21 cellular contexts compared by ENCODE assay signal in genomic region chrX:25028726-25029125, GRCh38. TPM values are rescaled to one million over a fixed set of nuclear protein-coding genes. Genes with fewer than 3 reads are reported as not detected.
DNase-seq lines count a peak whose midpoint lies in the region; ATAC-seq and TF ChIP-seq lines count a peak whose summit lies in the region.
"Had no signal": no experiment of that assay in that cellular context is flagged by ENCODE, and none has a peak within 500 bp of the region (broad histone marks: within the 10 kb centered on the region; RNA-seq: fewer than 3 reads in every experiment).

No MANE protein-coding gene starts in this region.

- TF ChIP-seq EP300 in ovary (IDR thresholded peaks at IDR 0.05), result no peak

- BruUV-seq in Calu3 (replicated peaks; lab: Mats Ljungman, UMichigan), result no TSS peak

- H3K4me1 Mint-ChIP-seq in Calu3 (ENCODE audit: low read depth, unreplicated experiment), result no peaks in the 10 kb centered on the region
- peaks cover 0 to under 1% (median 0%) of the 10 kb centered on the region in 7 donors for H3K4me1 Mint-ChIP-seq in naive thymus-derived CD4-positive, alpha-beta T cell
- H3K4me1 Mint-ChIP-seq: activated B cell treated with CpG ODN at 0.5 μM for 24 hours had no signal

- intact Hi-C loops in Calu3 (cut with micrococcal nuclease; ENCODE audit: unreplicated experiment), result no loop called here
- intact Hi-C loops in ovary (cut with DNase I), result no loop called here
- intact Hi-C loops in tibial artery (cut with DNase I; ENCODE audit: low total_unique reads), result no loop called here
- intact Hi-C loops in naive thymus-derived CD4-positive, alpha-beta T cell (cut with micrococcal nuclease), result no loop called here

- DNase-seq in Calu3, result peak; percentile 21
- DNase-seq in NCI-H146 (lab: John Stamatoyannopoulos, UW), result peak; percentile 36
- peak; percentile 3 for DNase-seq in brain microvascular endothelial cell
- DNase-seq in kidney tubule cell (ENCODE audit: low spot score), result peak; percentile 63
- DNase-seq in ovary, result no peak
- DNase-seq in tibial artery, result no peak
- DNase-seq in naive thymus-derived CD4-positive, alpha-beta T cell, result no peak
- no peak for DNase-seq in putamen (ENCODE audit: low spot score)
- DNase-seq: activated B cell treated with CpG ODN at 0.5 μM for 24 hours; activated gamma-delta T cell treated with Interleukin-2 at 50 U/mL for 16 hours; BE2C; DMS79 treated with DMSO at 0.1 percent for 48 hours; effector memory CD4-positive, alpha-beta T cell; H7; islet precursor cell; midbrain; nucleus accumbens; SW 1271; uterus had no signal

- no peak overlapping the region for H3K4me3 ChIP-seq in brain microvascular endothelial cell (ENCODE audit: low read depth, low read length)
- no peak overlapping the region for H3K4me3 ChIP-seq in ovary
- H3K4me3 ChIP-seq in tibial artery, result no peak overlapping the region
- no peak overlapping the region for H3K4me3 ChIP-seq in naive thymus-derived CD4-positive, alpha-beta T cell (ENCODE audit: low read length)
- H3K4me3 ChIP-seq: cardiac muscle cell, uterus had no signal

- POLR2A ChIA-PET in naive thymus-derived CD4-positive, alpha-beta T cell (lab: Charles Lee), result no interaction called here

- in situ Hi-C loops in brain microvascular endothelial cell (cut with HindIII; ENCODE audit: low pct_ligation_motif_present, low sequenced_read_pairs), result no loop called here

- TF ChIP-seq POLR2A in ovary (IDR thresholded peaks at IDR 0.05), result no peak

- H3K9me3 ChIP-seq in ovary, result no peaks in the 10 kb centered on the region
- H3K9me3 ChIP-seq in tibial artery, result no peaks in the 10 kb centered on the region
- no peaks in the 10 kb centered on the region for H3K9me3 ChIP-seq in naive thymus-derived CD4-positive, alpha-beta T cell (ENCODE audit: control insufficient read depth in 2 of 3, low read length in 3 of 3)
- H3K9me3 ChIP-seq: BE2C, uterus had no signal

- no peaks in the 10 kb centered on the region for H3K36me3 ChIP-seq in brain microvascular endothelial cell (replicated peaks)
- H3K36me3 ChIP-seq in ovary, result no peaks in the 10 kb centered on the region
- no peaks in the 10 kb centered on the region for H3K36me3 ChIP-seq in tibial artery
- no peaks in the 10 kb centered on the region for H3K36me3 ChIP-seq in naive thymus-derived CD4-positive, alpha-beta T cell (ENCODE audit: control insufficient read depth in 2 of 3, insufficient read depth in 3 of 3, low read length in 3 of 3)
- H3K36me3 ChIP-seq: BE2C, cardiac muscle cell, uterus had no signal

- H3K27me3 Mint-ChIP-seq in Calu3 (ENCODE audit: unreplicated experiment), result peaks cover 12% of the 10 kb centered on the region
- peaks cover 14 to 31% (median 22%) of the 10 kb centered on the region in 5 donors for H3K27me3 Mint-ChIP-seq in naive thymus-derived CD4-positive, alpha-beta T cell

- peak overlapping the region; percentile 48 for H3K4me3 Mint-ChIP-seq in Calu3 (ENCODE audit: low read depth, unreplicated experiment)
- H3K4me3 Mint-ChIP-seq in naive thymus-derived CD4-positive, alpha-beta T cell, result no peak overlapping the region
- H3K4me3 Mint-ChIP-seq: activated B cell treated with CpG ODN at 0.5 μM for 24 hours had no signal

- no peaks in the 10 kb centered on the region for H3K9me3 Mint-ChIP-seq in Calu3 (ENCODE audit: low read depth, unreplicated experiment)
- H3K9me3 Mint-ChIP-seq in naive thymus-derived CD4-positive, alpha-beta T cell, result peaks cover 0 to 5% (median 0%) of the 10 kb centered on the region in 11 donors
- H3K9me3 Mint-ChIP-seq: activated B cell treated with CpG ODN at 0.5 μM for 24 hours had no signal

- H3K4me1 ChIP-seq in ovary (ENCODE audit: insufficient read depth) (no peaks in the 10 kb centered on the region), tibial artery (no peaks in the 10 kb centered on the region)
- H3K4me1 ChIP-seq in naive thymus-derived CD4-positive, alpha-beta T cell (ENCODE audit: control insufficient read depth in 2 of 2, insufficient read depth in 2 of 2, low read length in 2 of 2), result no peaks in the 10 kb centered on the region
- H3K4me1 ChIP-seq: BE2C, uterus had no signal

- no peaks in the 10 kb centered on the region for H3K36me3 Mint-ChIP-seq in Calu3 (ENCODE audit: insufficient read depth, unreplicated experiment)
- H3K36me3 Mint-ChIP-seq in naive thymus-derived CD4-positive, alpha-beta T cell, result no peaks in the 10 kb centered on the region

- H3K27me3 ChIP-seq in brain microvascular endothelial cell (replicated peaks), result no peaks in the 10 kb centered on the region
- no peaks in the 10 kb centered on the region for H3K27me3 ChIP-seq in ovary
- H3K27me3 ChIP-seq in tibial artery, result no peaks in the 10 kb centered on the region
- H3K27me3 ChIP-seq in naive thymus-derived CD4-positive, alpha-beta T cell (ENCODE audit: control insufficient read depth in 2 of 2, insufficient read depth in 2 of 2, low read length in 2 of 2), result no peaks in the 10 kb centered on the region

- WGBS in ovary, 3 donors, result 67 to 73% (median 70%) methylated on average over 7 of the region's 7 CpGs

- H3K27ac ChIP-seq in brain microvascular endothelial cell (no peak overlapping the region), ovary (no peak overlapping the region), tibial artery (no peak overlapping the region)
- H3K27ac ChIP-seq in naive thymus-derived CD4-positive, alpha-beta T cell (ENCODE audit: low read depth, low read length), result no peak overlapping the region
- H3K27ac ChIP-seq: cardiac muscle cell, KMS-11, uterus had no signal

- H3K27ac Mint-ChIP-seq in Calu3 (ENCODE audit: unreplicated experiment), result peak overlapping the region; percentile 64
- H3K27ac Mint-ChIP-seq in naive thymus-derived CD4-positive, alpha-beta T cell, result no peak overlapping the region
- H3K27ac Mint-ChIP-seq: activated B cell treated with CpG ODN at 0.5 μM for 24 hours had no signal

- no peak for ATAC-seq in naive thymus-derived CD4-positive, alpha-beta T cell

- CTCF ChIA-PET in Calu3 (lab: Charles Lee), result interaction anchor here (0.5 to 1.3 kb wide), 2 partner anchors 115 to 211 kb away, joined by 3 to 5 read pairs; no protein-coding TSS in a partner anchor
- CTCF ChIA-PET in naive thymus-derived CD4-positive, alpha-beta T cell (lab: Charles Lee), result no interaction called here

- TF ChIP-seq CTCF in Calu3 (IDR thresholded peaks at IDR 0.05; ENCODE audit: unreplicated experiment) (no peak), brain microvascular endothelial cell (IDR thresholded peaks at IDR 0.05; ENCODE audit: low read depth, low read length, missing control alignments) (no peak), ovary (IDR thresholded peaks at IDR 0.05) (no peak), tibial artery (IDR thresholded peaks at IDR 0.05) (no peak)

RNA-seq across cellular contexts. Expression of gene ARX, which starts 13.0 kb away (rescaled TPM):
- total RNA-seq in Calu3 (2022) (not detected in 2 replicates), ovary (100 to 1,000 TPM in 3 of 7 donors, 10 to 100 TPM in 4; 23.9 to 152 (median 91.5) TPM)
- polyA plus RNA-seq in ovary, result 10 to 100 TPM; 21.8 to 78.0 TPM
- not detected for total RNA-seq in naive thymus-derived CD4-positive, alpha-beta T cell
- not detected for polyA plus RNA-seq in naive thymus-derived CD4-positive, alpha-beta T cell
- total RNA-seq: activated B cell treated with CpG ODN at 0.5 μM for 24 hours, cardiac muscle cell, H7 had no signal
- polyA plus RNA-seq: cardiac muscle cell had no signal

Comparison
In these comparisons a context has a peak if more than half of its experiments do, and no peak if none do; other contexts are left out.
1. DNase-seq: peak in Calu3 (single experiment), NCI-H146 (single experiment), brain microvascular endothelial cell (single experiment) and kidney tubule cell (single experiment); none in ovary (0 of 5), tibial artery (0 of 2), naive thymus-derived CD4-positive, alpha-beta T cell (0 of 9) and putamen (single experiment).
2. RNA of gene ARX, which starts 13.0 kb away (total RNA-seq): 23.9 to 152 TPM in ovary; not detected in Calu3 and not detected in naive thymus-derived CD4-positive, alpha-beta T cell; every median in the first group is over 10 times any median in the second.